ENCODE assay signal across 8 cellular contexts in genomic region chr19:4567584-4568071, GRCh38. TPM values are rescaled to one million over a fixed set of nuclear protein-coding genes. Genes with fewer than 3 reads are reported as not detected.
DNase-seq lines count a peak whose midpoint lies in the region; ATAC-seq and TF ChIP-seq lines count a peak whose summit lies in the region.

No MANE protein-coding gene starts in this region.

- ATAC-seq in SK-N-SH treated with all-trans-retinoic acid at 6 μM for 48 hours (peak; percentile 91), HG02852 (IDR thresholded peaks at IDR 0.05; ENCODE audit: unreplicated experiment) (no peak), HG03135 (IDR thresholded peaks at IDR 0.05; ENCODE audit: unreplicated experiment) (no peak)

- no peak overlapping the region for H3K27ac Mint-ChIP-seq in activated naive CD8-positive, alpha-beta T cell treated with anti-CD3 and anti-CD28 coated beads for 36 hours

- DNase-seq in NCI-H2227 (lab: John Stamatoyannopoulos, UW; ENCODE audit: unreplicated experiment): peak; percentile 47
- DNase-seq in NCI-H2227 treated with DMSO at 0.1 percent for 48 hours (lab: John Stamatoyannopoulos, UW): no peak
- DNase-seq in activated naive CD8-positive, alpha-beta T cell treated with anti-CD3 and anti-CD28 coated beads for 36 hours: peak; percentile 64
- peak; percentile 78 for DNase-seq in hepatic stellate cell (ENCODE audit: low spot score)
- DNase-seq in stimulated activated CD4-positive, alpha-beta T cell treated with anti-CD3 and anti-CD28 coated beads, Interleukin-1b, Interleukin-23, amount 100 ng/mL, for 24 hours (ENCODE audit: low read depth in 4 of 4, low spot score in 1 of 4): peak; percentile 29 to 45 (median 36)

- H3K4me3 Mint-ChIP-seq in activated naive CD8-positive, alpha-beta T cell treated with anti-CD3 and anti-CD28 coated beads for 36 hours: no peak overlapping the region

- peaks cover 4% of the 10 kb centered on the region for H3K27me3 Mint-ChIP-seq in activated naive CD8-positive, alpha-beta T cell treated with anti-CD3 and anti-CD28 coated beads for 36 hours

- H3K36me3 Mint-ChIP-seq in activated naive CD8-positive, alpha-beta T cell treated with anti-CD3 and anti-CD28 coated beads for 36 hours: no peaks in the 10 kb centered on the region

- H3K9me3 Mint-ChIP-seq in activated naive CD8-positive, alpha-beta T cell treated with anti-CD3 and anti-CD28 coated beads for 36 hours: no peaks in the 10 kb centered on the region

- H3K4me1 Mint-ChIP-seq in activated naive CD8-positive, alpha-beta T cell treated with anti-CD3 and anti-CD28 coated beads for 36 hours: no peaks in the 10 kb centered on the region

TF ChIP-seq in SK-N-SH treated with all-trans-retinoic acid at 6 μM for 48 hours, 23 proteins besides CTCF, POLR2A, EP300 and RAD21:
- no peak for TF ChIP-seq CREB5 (CRISPR knock-in tag; IDR thresholded peaks at IDR 0.05; ENCODE audit: low read depth)
- no peak for TF ChIP-seq CSDC2 (CRISPR knock-in tag; IDR thresholded peaks at IDR 0.05)
- TF ChIP-seq TCF4 (CRISPR knock-in tag; IDR thresholded peaks at IDR 0.05; ENCODE audit: borderline replicate concordance): no peak
- TF ChIP-seq ZC3H10 (CRISPR knock-in tag; IDR thresholded peaks at IDR 0.05): no peak
- no peak for TF ChIP-seq ZNF8 (CRISPR knock-in tag; IDR thresholded peaks at IDR 0.05)
- TF ChIP-seq TSHZ2 (CRISPR knock-in tag; IDR thresholded peaks at IDR 0.05): no peak
- no peak for TF ChIP-seq ISL1 (CRISPR knock-in tag; IDR thresholded peaks at IDR 0.05)
- TF ChIP-seq SNAI2 (CRISPR knock-in tag; IDR thresholded peaks at IDR 0.05): no peak
- no peak for TF ChIP-seq CSRNP3 (CRISPR knock-in tag; IDR thresholded peaks at IDR 0.05)
- TF ChIP-seq RARB (CRISPR knock-in tag; IDR thresholded peaks at IDR 0.05): no peak
- no peak for TF ChIP-seq ESRRG (CRISPR knock-in tag; IDR thresholded peaks at IDR 0.05)
- TF ChIP-seq OSR1 (CRISPR knock-in tag; IDR thresholded peaks at IDR 0.05): no peak
- TF ChIP-seq BACH2 (CRISPR knock-in tag; IDR thresholded peaks at IDR 0.05; ENCODE audit: borderline replicate concordance): no peak
- no peak for TF ChIP-seq ZNF565 (CRISPR knock-in tag; conservative IDR thresholded peaks at IDR 0.05; ENCODE audit: low read depth)
- no peak for TF ChIP-seq ARNTL (CRISPR knock-in tag; IDR thresholded peaks at IDR 0.05; ENCODE audit: borderline replicate concordance, low read depth)
- no peak for TF ChIP-seq PATZ1 (CRISPR knock-in tag; IDR thresholded peaks at IDR 0.05; ENCODE audit: borderline replicate concordance)
- TF ChIP-seq ZNF70 (CRISPR knock-in tag; IDR thresholded peaks at IDR 0.05): no peak
- no peak for TF ChIP-seq ZFP30 (CRISPR knock-in tag; IDR thresholded peaks at IDR 0.05)
- no peak for TF ChIP-seq TOX (CRISPR knock-in tag; IDR thresholded peaks at IDR 0.05; ENCODE audit: borderline replicate concordance)
- TF ChIP-seq ZFP3 (CRISPR knock-in tag; IDR thresholded peaks at IDR 0.05): no peak
TF ChIP-seq in SK-N-SH treated with all-trans-retinoic acid at 6 μM for 48 hours: peak in this region for 0.

RNA-seq across cellular contexts. Expression of gene SEMA6B, which starts 8.1 kb away (rescaled TPM):
- total RNA-seq in activated naive CD8-positive, alpha-beta T cell treated with anti-CD3 and anti-CD28 coated beads for 36 hours: not detected

RNA-seq across cellular contexts. Expression of gene LRG1, which starts 27.8 kb away (rescaled TPM):
- under 1 TPM; 0.19 to 0.38 TPM for total RNA-seq in activated naive CD8-positive, alpha-beta T cell treated with anti-CD3 and anti-CD28 coated beads for 36 hours

RNA-seq across cellular contexts. Expression of gene PLIN5, which starts 32.6 kb away (rescaled TPM):
- total RNA-seq in activated naive CD8-positive, alpha-beta T cell treated with anti-CD3 and anti-CD28 coated beads for 36 hours: under 1 TPM; 0.32 to 0.56 TPM

RNA-seq across cellular contexts. Expression of gene PLIN4, which starts 49.3 kb away (rescaled TPM):
- total RNA-seq in activated naive CD8-positive, alpha-beta T cell treated with anti-CD3 and anti-CD28 coated beads for 36 hours: not detected
